Comparison of ENCODE assay signal across 1 cellular context in genomic region chr17:19750020-19750572, GRCh38.
TF ChIP-seq lines count a peak whose summit lies in the region.

No MANE protein-coding gene starts in this region.

TF ChIP-seq in GM23338, 12 proteins besides CTCF, POLR2A, EP300 and RAD21:
- TF ChIP-seq POLR2AphosphoS5 (IDR thresholded peaks at IDR 0.05; ENCODE audit: low read depth) (no peak), REST (IDR thresholded peaks at IDR 0.05; ENCODE audit: unreplicated experiment) (no peak), ZNF331 (CRISPR knock-in tag; IDR thresholded peaks at IDR 0.05; ENCODE audit: low read depth) (no peak), ZNF462 (CRISPR knock-in tag; IDR thresholded peaks at IDR 0.05) (no peak), JUNB (IDR thresholded peaks at IDR 0.05; ENCODE audit: unreplicated experiment) (no peak), STAT1 (IDR thresholded peaks at IDR 0.05; ENCODE audit: unreplicated experiment) (no peak), EZH2phosphoT487 (IDR thresholded peaks at IDR 0.05; ENCODE audit: unreplicated experiment) (no peak), CREB1 (CRISPR knock-in tag; IDR thresholded peaks at IDR 0.05; ENCODE audit: low read depth) (no peak), EZH2 (IDR thresholded peaks at IDR 0.05; ENCODE audit: low read depth, unreplicated experiment) (no peak), ZNF114 (CRISPR knock-in tag; IDR thresholded peaks at IDR 0.05) (no peak), NANOG (IDR thresholded peaks at IDR 0.05; ENCODE audit: borderline replicate concordance) (no peak), ETS1 (IDR thresholded peaks at IDR 0.05) (no peak)
